In the genomic region with DNA sequence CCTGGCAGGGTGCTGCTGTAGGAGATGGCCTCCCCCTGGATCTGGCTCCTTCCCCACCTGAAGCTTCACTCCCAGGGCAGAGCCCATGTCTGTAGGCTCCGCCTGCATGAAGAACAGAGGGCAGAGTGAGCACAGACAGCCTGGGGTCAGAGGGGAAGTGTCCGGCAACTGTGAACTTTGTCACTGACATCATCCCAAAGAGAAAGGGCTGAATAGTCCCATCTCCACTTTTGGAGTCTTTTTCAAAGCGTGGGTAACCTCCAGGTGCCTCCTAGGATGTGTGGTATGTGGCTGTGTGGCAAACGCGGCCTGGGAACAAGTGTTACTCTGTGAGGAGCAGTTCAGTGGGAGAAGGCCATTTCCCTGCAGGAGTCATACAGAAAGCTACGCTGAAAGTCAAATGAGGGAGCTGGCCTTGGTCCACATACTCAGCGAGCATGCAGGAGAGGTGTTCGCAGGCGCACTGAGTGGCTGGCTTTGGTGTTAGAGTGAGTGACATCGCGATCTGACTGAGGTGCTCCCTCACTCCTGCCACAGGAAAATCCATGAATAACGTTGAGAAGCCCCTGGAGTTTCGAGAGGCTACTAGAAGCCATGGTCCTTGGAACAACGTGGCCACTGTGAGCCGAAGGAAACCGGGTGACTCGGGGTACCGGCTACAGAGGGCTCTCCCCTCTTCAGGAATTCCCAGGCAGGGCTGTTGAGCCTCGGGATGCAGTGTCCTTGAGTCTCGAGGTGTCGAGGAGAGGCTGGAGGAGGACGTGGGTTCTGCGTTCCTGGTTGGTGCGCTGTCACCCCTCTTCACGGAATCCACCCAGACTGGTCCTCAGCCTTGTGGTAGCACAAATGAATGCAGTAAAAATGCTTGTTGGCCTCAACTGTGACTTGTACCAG, we compare ENCODE assay signal across 34 cellular contexts. TPM values are rescaled to one million over a fixed set of nuclear protein-coding genes. Genes with fewer than 3 reads are reported as not detected.
DNase-seq lines count a peak whose midpoint lies in the region; ATAC-seq, FAIRE-seq and TF ChIP-seq lines count a peak whose summit lies in the region.
"Had no signal": no experiment of that assay in that cellular context is flagged by ENCODE, and none has a peak within 500 bp of the region (broad histone marks: within the 10 kb centered on the region; RNA-seq: fewer than 3 reads in every experiment).

No MANE protein-coding gene starts in this region.

- peaks cover 13% of the 10 kb centered on the region for H3K4me1 Mint-ChIP-seq in activated T-helper 2 cell treated with anti-CD3 and anti-CD28 coated beads, Interferon-gamma antibody, Interleukin-2, Interleukin-4, amounts not matched to agents 10 μg/mL and 5 μg/mL and 100 μg/mL, durations not matched to agents 14 hours and 24 hours and 36 hours (ENCODE audit: low read depth)

- DNase-seq in heart left ventricle (peak in 1 of 5 donors; percentile 60), right atrium auricular region (ENCODE audit: low spot score) (no peak), caudate nucleus (lab: John Stamatoyannopoulos, UW) (no peak), lower lobe of right lung (peak; percentile 71), upper lobe of right lung (peak; percentile 78), urothelium cell line (ENCODE audit: low spot score) (no peak), DMS153 (lab: John Stamatoyannopoulos, UW) (no peak)
- no peak for DNase-seq in activated T-helper 2 cell treated with anti-CD3 and anti-CD28 coated beads, Interferon-gamma antibody, Interleukin-2, Interleukin-4, amounts not matched to agents 10 μg/mL and 5 μg/mL and 100 μg/mL, durations not matched to agents 14 hours and 24 hours and 36 hours (ENCODE audit: low spot score)
- DNase-seq: activated CD4-positive, alpha-beta memory T cell treated with anti-CD3 and anti-CD28 coated beads, Interleukin-2, amount 10 ng/mL, durations not matched to agents 7 days and 5 days; activated CD4-positive, alpha-beta T cell treated with anti-CD3 and anti-CD28 coated beads for 1 hour; activated CD8-positive, alpha-beta memory T cell treated with anti-CD3 and anti-CD28 coated beads, Interleukin-2, amount 50 U/mL, for 4 hours; activated naive CD4-positive, alpha-beta T cell treated with anti-CD3 and anti-CD28 coated beads, Interleukin-2, amount 10 ng/mL, durations not matched to agents 7 days and 5 days; CD8-positive, alpha-beta T cell; DMS 273 treated with DMSO at 0.1 percent for 48 hours; H7; naive B cell; NCI-H1694 treated with DMSO at 0.1 percent for 48 hours; NCI-H2227 treated with DMSO at 0.1 percent for 48 hours; nucleus accumbens; SHP77 treated with DMSO at 0.1 percent for 48 hours; stimulated activated CD4-positive, alpha-beta T cell treated with anti-CD3 and anti-CD28 coated beads, Interleukin-12 subunit alpha, Interleukin-12 subunit beta, amount 100 ng/mL, for 4 hours; stimulated activated CD4-positive, alpha-beta T cell treated with anti-CD3 and anti-CD28 coated beads, Interleukin-2, amount 100 ng/mL, for 48 hours; stimulated activated naive CD8-positive, alpha-beta T cell treated with anti-CD3 and anti-CD28 coated beads, Interleukin-15, amount 100 ng/mL, for 72 hours; T-helper 2 cell; tibial artery had no signal

- H3K27me3 ChIP-seq in heart left ventricle = no peaks in the 10 kb centered on the region
- no peaks in the 10 kb centered on the region for H3K27me3 ChIP-seq in right atrium auricular region
- no peaks in the 10 kb centered on the region for H3K27me3 ChIP-seq in lower lobe of right lung (ENCODE audit: low read depth)
- no peaks in the 10 kb centered on the region for H3K27me3 ChIP-seq in upper lobe of right lung
- H3K27me3 ChIP-seq: adrenal gland, gastroesophageal sphincter, hepatocyte, tibial artery had no signal

- H3K9me3 Mint-ChIP-seq in activated T-helper 2 cell treated with anti-CD3 and anti-CD28 coated beads, Interferon-gamma antibody, Interleukin-2, Interleukin-4, amounts not matched to agents 10 μg/mL and 5 μg/mL and 100 μg/mL, durations not matched to agents 14 hours and 24 hours and 36 hours = no peaks in the 10 kb centered on the region
- H3K9me3 Mint-ChIP-seq: activated CD4-positive, alpha-beta memory T cell treated with anti-CD3 and anti-CD28 coated beads, Interleukin-2, amount 10 ng/mL, durations not matched to agents 7 days and 5 days; activated naive CD4-positive, alpha-beta T cell treated with anti-CD3 and anti-CD28 coated beads, Interleukin-2, amount 10 ng/mL, durations not matched to agents 7 days and 5 days; activated T-helper 1 cell treated with anti-CD3 and anti-CD28 coated beads, Interleukin-12 subunit alpha, Interleukin-12 subunit beta, Interleukin-2, Interleukin-4 antibody, amounts not matched to agents 30 ng/mL and 10 ng/mL and 1 ng/mL, durations not matched to agents 14 hours and 24 hours and 36 hours; brain; CD8-positive, alpha-beta T cell; mesothelial cell of epicardium; naive B cell; stimulated activated naive CD8-positive, alpha-beta T cell treated with anti-CD3 and anti-CD28 coated beads, Interleukin-15, amount 100 ng/mL, for 72 hours had no signal

- H3K4me3 ChIP-seq in heart left ventricle (no peak overlapping the region), right atrium auricular region (no peak overlapping the region), lower lobe of right lung (no peak overlapping the region), upper lobe of right lung (no peak overlapping the region)
- H3K4me3 ChIP-seq: adrenal gland, gastroesophageal sphincter, GM12878, hepatocyte, tibial artery had no signal

- no peak for TF ChIP-seq CTCF in heart left ventricle (IDR thresholded peaks at IDR 0.05)
- TF ChIP-seq CTCF in right atrium auricular region (IDR thresholded peaks at IDR 0.05) = no peak
- TF ChIP-seq CTCF in lower lobe of right lung (IDR thresholded peaks at IDR 0.05) = no peak
- no peak for TF ChIP-seq CTCF in upper lobe of right lung (IDR thresholded peaks at IDR 0.05)

- H3K27ac ChIP-seq in heart left ventricle (no peak overlapping the region), right atrium auricular region (no peak overlapping the region), caudate nucleus (ENCODE audit: low read depth, low read length) (peak overlapping the region; percentile 58), lower lobe of right lung (no peak overlapping the region), upper lobe of right lung (no peak overlapping the region)
- H3K27ac ChIP-seq: adrenal gland, gastroesophageal sphincter, hepatocyte, tibial artery had no signal

- H3K36me3 ChIP-seq in heart left ventricle (no peaks in the 10 kb centered on the region), right atrium auricular region (no peaks in the 10 kb centered on the region), lower lobe of right lung (peaks cover 8% of the 10 kb centered on the region), upper lobe of right lung (no peaks in the 10 kb centered on the region)
- H3K36me3 ChIP-seq: adrenal gland had no signal

- ATAC-seq in heart left ventricle (peak in 3 of 4 donors; percentile 44 to 68 (median 50)), lower lobe of right lung (peak; percentile 79 to 85), upper lobe of right lung (peak; percentile 80)
- ATAC-seq: CD8-positive, alpha-beta T cell; gastroesophageal sphincter; GM12878; sciatic nerve; stimulated activated naive CD8-positive, alpha-beta T cell treated with anti-CD3 and anti-CD28 coated beads, Interleukin-15, amount 100 ng/mL, for 72 hours had no signal

- intact Hi-C loops in heart left ventricle (cut with DNase I) (loop anchor here in 6 of 10 donors (5.0 to 10.0 kb wide), 5 partner anchors 45 to 85 kb away; a partner anchor contains a TSS), lower lobe of right lung (cut with DNase I) (no loop called here), upper lobe of right lung (cut with DNase I) (no loop called here)
- intact Hi-C loops in activated T-helper 2 cell treated with anti-CD3 and anti-CD28 coated beads, Interferon-gamma antibody, Interleukin-2, Interleukin-4, amounts not matched to agents 10 μg/mL and 5 μg/mL and 100 μg/mL, durations not matched to agents 14 hours and 24 hours and 36 hours (cut with micrococcal nuclease) = no loop called here

- no peaks in the 10 kb centered on the region for H3K9me3 ChIP-seq in heart left ventricle
- no peaks in the 10 kb centered on the region for H3K9me3 ChIP-seq in right atrium auricular region
- H3K9me3 ChIP-seq in lower lobe of right lung = no peaks in the 10 kb centered on the region
- H3K9me3 ChIP-seq in upper lobe of right lung = no peaks in the 10 kb centered on the region
- H3K9me3 ChIP-seq: adrenal gland, gastroesophageal sphincter, tibial artery had no signal

- WGBS in heart left ventricle, 4 donors = 72 to 86% (median 77%) methylated on average over 23 to 25 of the region's 25 CpGs

- no peak for TF ChIP-seq POLR2A in heart left ventricle (IDR thresholded peaks at IDR 0.05)

- no peaks in the 10 kb centered on the region for H3K27me3 Mint-ChIP-seq in activated T-helper 2 cell treated with anti-CD3 and anti-CD28 coated beads, Interferon-gamma antibody, Interleukin-2, Interleukin-4, amounts not matched to agents 10 μg/mL and 5 μg/mL and 100 μg/mL, durations not matched to agents 14 hours and 24 hours and 36 hours (ENCODE audit: low read depth)
- H3K27me3 Mint-ChIP-seq: activated CD4-positive, alpha-beta memory T cell treated with anti-CD3 and anti-CD28 coated beads, Interleukin-2, amount 10 ng/mL, durations not matched to agents 7 days and 5 days; naive B cell; progenitor cell of endocrine pancreas; stimulated activated naive CD8-positive, alpha-beta T cell treated with anti-CD3 and anti-CD28 coated beads, Interleukin-15, amount 100 ng/mL, for 72 hours had no signal

- peaks cover 0 to 28% (median 12%) of the 10 kb centered on the region in 12 donors for H3K4me1 ChIP-seq in heart left ventricle
- no peaks in the 10 kb centered on the region for H3K4me1 ChIP-seq in right atrium auricular region
- H3K4me1 ChIP-seq in lower lobe of right lung = peaks cover 12% of the 10 kb centered on the region
- H3K4me1 ChIP-seq in upper lobe of right lung = peaks cover 23% of the 10 kb centered on the region

- H3K36me3 Mint-ChIP-seq in activated T-helper 2 cell treated with anti-CD3 and anti-CD28 coated beads, Interferon-gamma antibody, Interleukin-2, Interleukin-4, amounts not matched to agents 10 μg/mL and 5 μg/mL and 100 μg/mL, durations not matched to agents 14 hours and 24 hours and 36 hours (ENCODE audit: low read depth) = peaks cover 15% of the 10 kb centered on the region
- H3K36me3 Mint-ChIP-seq: activated naive CD4-positive, alpha-beta T cell treated with anti-CD3 and anti-CD28 coated beads, Interleukin-2, amount 10 ng/mL, durations not matched to agents 7 days and 5 days; brain; CD8-positive, alpha-beta T cell; mesothelial cell of epicardium; naive B cell had no signal

- no peak for FAIRE-seq in urothelium cell line (lab: Jason Lieb, UNC)
- FAIRE-seq: GM12878 had no signal

- no peak overlapping the region for H3K4me3 Mint-ChIP-seq in activated T-helper 2 cell treated with anti-CD3 and anti-CD28 coated beads, Interferon-gamma antibody, Interleukin-2, Interleukin-4, amounts not matched to agents 10 μg/mL and 5 μg/mL and 100 μg/mL, durations not matched to agents 14 hours and 24 hours and 36 hours (ENCODE audit: low read depth)
- H3K4me3 Mint-ChIP-seq: activated CD4-positive, alpha-beta memory T cell treated with anti-CD3 and anti-CD28 coated beads, Interleukin-2, amount 10 ng/mL, durations not matched to agents 7 days and 5 days; activated naive CD4-positive, alpha-beta T cell treated with anti-CD3 and anti-CD28 coated beads, Interleukin-2, amount 10 ng/mL, durations not matched to agents 7 days and 5 days; activated T-helper 1 cell treated with anti-CD3 and anti-CD28 coated beads, Interleukin-12 subunit alpha, Interleukin-12 subunit beta, Interleukin-2, Interleukin-4 antibody, amounts not matched to agents 30 ng/mL and 10 ng/mL and 1 ng/mL, durations not matched to agents 14 hours and 24 hours and 36 hours; brain; CD8-positive, alpha-beta T cell; mesothelial cell of epicardium; naive B cell; stimulated activated naive CD8-positive, alpha-beta T cell treated with anti-CD3 and anti-CD28 coated beads, Interleukin-15, amount 100 ng/mL, for 72 hours had no signal

- H3K27ac Mint-ChIP-seq in activated T-helper 2 cell treated with anti-CD3 and anti-CD28 coated beads, Interferon-gamma antibody, Interleukin-2, Interleukin-4, amounts not matched to agents 10 μg/mL and 5 μg/mL and 100 μg/mL, durations not matched to agents 14 hours and 24 hours and 36 hours = no peak overlapping the region
- H3K27ac Mint-ChIP-seq: activated CD4-positive, alpha-beta memory T cell treated with anti-CD3 and anti-CD28 coated beads, Interleukin-2, amount 10 ng/mL, durations not matched to agents 7 days and 5 days; activated naive CD4-positive, alpha-beta T cell treated with anti-CD3 and anti-CD28 coated beads, Interleukin-2, amount 10 ng/mL, durations not matched to agents 7 days and 5 days; activated T-helper 1 cell treated with anti-CD3 and anti-CD28 coated beads, Interleukin-12 subunit alpha, Interleukin-12 subunit beta, Interleukin-2, Interleukin-4 antibody, amounts not matched to agents 30 ng/mL and 10 ng/mL and 1 ng/mL, durations not matched to agents 14 hours and 24 hours and 36 hours; CD8-positive, alpha-beta T cell; mesothelial cell of epicardium; progenitor cell of endocrine pancreas had no signal

RNA-seq across cellular contexts. Expression of a gene that starts 54.7 kb away (rescaled TPM):
- total RNA-seq in heart left ventricle (1 to 10 TPM in 7 of 9 donors, under 1 TPM in 2; 0.28 to 7.2 (median 2.3) TPM), right atrium auricular region (1 to 10 TPM; 5.4 to 6.9 TPM), lower lobe of right lung (44.2 TPM), upper lobe of right lung (39.5 TPM)
- polyA plus RNA-seq in heart left ventricle = 1 to 10 TPM in 1 of 2 donors, under 1 TPM in 1; 0.88 to 1.5 TPM
- 27.4 and 33.5 TPM in 2 replicates for total RNA-seq in activated T-helper 2 cell treated with anti-CD3 and anti-CD28 coated beads, Interferon-gamma antibody, Interleukin-2, Interleukin-4, amounts not matched to agents 10 μg/mL and 5 μg/mL and 100 μg/mL, durations not matched to agents 14 hours and 24 hours and 36 hours

Comparison
In these comparisons a context has a peak if more than half of its experiments do, and no peak if none do; other contexts are left out.
1. DNase-seq: peak in lower lobe of right lung (single experiment) and upper lobe of right lung (single experiment); none in right atrium auricular region (single experiment), caudate nucleus (0 of 61), activated T-helper 2 cell treated with anti-CD3 and anti-CD28 coated beads, Interferon-gamma antibody, Interleukin-2, Interleukin-4, amounts not matched to agents 10 μg/mL and 5 μg/mL and 100 μg/mL, durations not matched to agents 14 hours and 24 hours and 36 hours (single experiment), urothelium cell line (single experiment) and DMS153 (single experiment).
2. intact Hi-C loops: an anchor here in heart left ventricle (5.0 to 10.0 kb wide); none called in lower lobe of right lung, upper lobe of right lung and activated T-helper 2 cell treated with anti-CD3 and anti-CD28 coated beads, Interferon-gamma antibody, Interleukin-2, Interleukin-4, amounts not matched to agents 10 μg/mL and 5 μg/mL and 100 μg/mL, durations not matched to agents 14 hours and 24 hours and 36 hours.
3. Peak in every context shown above with its lines, with median percentiles within 50 percentile points of each other: ATAC-seq.